Comparison of ENCODE assay signal across 31 cellular contexts in the genomic region with DNA sequence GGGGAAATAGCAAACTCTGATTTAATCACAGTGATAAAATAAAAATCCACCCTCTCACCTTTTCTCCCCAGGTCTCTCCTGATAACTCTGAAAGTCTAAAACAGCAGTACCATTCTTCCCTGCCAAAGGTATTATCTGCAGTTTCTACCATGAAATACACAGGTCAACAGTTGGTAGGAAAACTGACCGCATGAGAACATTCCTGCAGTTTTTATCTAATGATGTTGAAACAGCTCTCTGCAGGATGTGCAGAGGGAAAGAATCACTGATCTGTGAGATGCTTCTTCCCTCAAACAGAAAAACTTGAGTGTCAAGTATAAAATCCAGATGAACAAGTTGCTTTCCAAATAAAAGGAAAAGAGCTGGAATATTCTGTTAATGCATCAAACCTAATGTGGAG. TPM values are rescaled to one million over a fixed set of nuclear protein-coding genes. Genes with fewer than 3 reads are reported as not detected.
A peak's percentile ranks its signal among the peaks of the same experiment; 100 is the strongest.
DNase-seq lines count a peak whose midpoint lies in the region; ATAC-seq, FAIRE-seq and TF ChIP-seq lines count a peak whose summit lies in the region.
"Had no signal": no experiment of that assay in that cellular context is flagged by ENCODE, and none has a peak within 500 bp of the region (broad histone marks: within the 10 kb centered on the region; RNA-seq: fewer than 3 reads in every experiment).

No MANE protein-coding gene starts in this region.

- H3K27me3 ChIP-seq in mammary epithelial cell (ENCODE audit: insufficient read depth, low read length) (no peaks in the 10 kb centered on the region), keratinocyte (ENCODE audit: control insufficient read depth, extremely low read depth, insufficient read depth, low read length) (no peaks in the 10 kb centered on the region), right cardiac atrium (ENCODE audit: control insufficient read depth, insufficient read depth) (no peaks in the 10 kb centered on the region)
- H3K27me3 ChIP-seq: MG63 had no signal

- BruUV-seq in mammary epithelial cell (replicated peaks; lab: Mats Ljungman, UMichigan), result no TSS peak

- H3K27ac ChIP-seq in mammary epithelial cell (ENCODE audit: insufficient read depth, low read depth, low read length), result no peak overlapping the region
- no peak overlapping the region for H3K27ac ChIP-seq in keratinocyte (ENCODE audit: control insufficient read depth, insufficient read depth, low read length)
- H3K27ac ChIP-seq in right cardiac atrium (ENCODE audit: low read length), result no peak overlapping the region
- H3K27ac ChIP-seq: adrenal gland, dorsolateral prefrontal cortex, PC-9, thoracic aorta had no signal

- H4K20me1 ChIP-seq in mammary epithelial cell (ENCODE audit: insufficient read depth, low read length), result no peaks in the 10 kb centered on the region
- H4K20me1 ChIP-seq in keratinocyte (ENCODE audit: control insufficient read depth, extremely low read depth, insufficient read depth, low read length), result no peaks in the 10 kb centered on the region

- intact Hi-C loops in mammary epithelial cell (cut with micrococcal nuclease) (no loop called here), right cardiac atrium (cut with DNase I) (no loop called here)

- no peaks in the 10 kb centered on the region for H3K36me3 ChIP-seq in mammary epithelial cell (ENCODE audit: insufficient read depth, low read length)
- H3K36me3 ChIP-seq in keratinocyte (ENCODE audit: control insufficient read depth in 2 of 2, extremely low read depth in 1 of 2, insufficient read depth in 2 of 2, low read length in 2 of 2), result no peaks in the 10 kb centered on the region
- H3K36me3 ChIP-seq: adrenal gland, MG63, thoracic aorta had no signal

- H3K9ac ChIP-seq in mammary epithelial cell (ENCODE audit: insufficient read depth, low read length) (no peak overlapping the region), keratinocyte (ENCODE audit: control insufficient read depth, extremely low read depth, insufficient read depth, low read length) (no peak overlapping the region)

- no peak overlapping the region for H2AFZ ChIP-seq in mammary epithelial cell (ENCODE audit: low read depth, low read length)
- H2AFZ ChIP-seq in keratinocyte (ENCODE audit: control insufficient read depth, low read length), result no peak overlapping the region
- H2AFZ ChIP-seq: PC-9 had no signal

- peak; percentile 31 for DNase-seq in AG20443 (ENCODE audit: low spot score)
- peak; percentile 79 for DNase-seq in M059J (ENCODE audit: low read depth)
- DNase-seq in mammary epithelial cell, result peak; percentile 62
- no peak for DNase-seq in keratinocyte (ENCODE audit: low read depth, low spot score)
- DNase-seq in stimulated activated naive CD4-positive, alpha-beta T cell (lab: John Stamatoyannopoulos, UW), result no peak
- no peak for DNase-seq in cortex of kidney (lab: John Stamatoyannopoulos, UW)
- DNase-seq in right cardiac atrium, result no peak
- DNase-seq: activated CD4-positive, alpha-beta T cell treated with anti-CD3 and anti-CD28 coated beads for 48 hours; activated naive CD4-positive, alpha-beta T cell treated with Interleukin-2 at 50 U/mL for 16 hours; activated T-cell treated with anti-CD3 and anti-CD28 coated beads, Interleukin-2, amount 50 U/mL, for 24 hours; adrenal gland; central memory CD4-positive, alpha-beta T cell; dorsolateral prefrontal cortex; immature natural killer cell; MG63; natural killer cell; NCI-H1417 treated with DMSO at 0.1 percent for 48 hours; NCI-H2107; PC-9; retina; stimulated activated CD4-positive, alpha-beta T cell treated with anti-CD3 and anti-CD28 coated beads, Interleukin-12 subunit alpha, Interleukin-12 subunit beta, amount 100 ng/mL, for 4 hours; stimulated activated CD4-positive, alpha-beta T cell treated with anti-CD3 and anti-CD28 coated beads, Interleukin-4, amount 100 ng/mL, for 4 hours; stimulated activated naive CD4-positive, alpha-beta T cell treated with Interleukin-2 at 50 U/mL for 16 hours had no signal

- H3K79me2 ChIP-seq in mammary epithelial cell (ENCODE audit: insufficient read depth, low read length) (no peaks in the 10 kb centered on the region), keratinocyte (ENCODE audit: control insufficient read depth, insufficient read depth, low read length) (no peaks in the 10 kb centered on the region)

- ATAC-seq in GM18520 (IDR thresholded peaks at IDR 0.05; ENCODE audit: unreplicated experiment), result no peak
- ATAC-seq in right cardiac atrium, result no peak
- ATAC-seq: natural killer cell had no signal

- WGBS in mammary epithelial cell (ENCODE audit: low coverage, missing lambda C conversion rate), result 20% methylated on average over 1 of the region's 1 CpG
- 33% methylated on average over 1 of the region's 1 CpG for WGBS in right cardiac atrium

- FAIRE-seq in keratinocyte (lab: Jason Lieb, UNC), result peak; percentile 17
- FAIRE-seq: TTC549 had no signal

- peaks cover 2% of the 10 kb centered on the region for H3K9me1 ChIP-seq in keratinocyte (ENCODE audit: control insufficient read depth, extremely low read depth, insufficient read depth, low read length)

- in situ Hi-C loops in mammary epithelial cell (cut with MboI; ENCODE audit: low sequenced_read_pairs in 2 of 2), result no loop called here

- no peaks in the 10 kb centered on the region for H3K9me3 ChIP-seq in mammary epithelial cell (replicated peaks; ENCODE audit: insufficient read depth, low read length)
- H3K9me3 ChIP-seq in keratinocyte (ENCODE audit: control insufficient read depth, low read depth, low read length), result no peaks in the 10 kb centered on the region
- no peaks in the 10 kb centered on the region for H3K9me3 ChIP-seq in right cardiac atrium (ENCODE audit: control insufficient read depth, low read length)
- H3K9me3 ChIP-seq: adrenal gland, MG63, thoracic aorta had no signal

- TF ChIP-seq CTCF in mammary epithelial cell (conservative IDR thresholded peaks at IDR 0.05 in 1 of 2, IDR thresholded peaks at IDR 0.05 in 1 of 2; ENCODE audit: extremely low read depth in 1 of 2, insufficient read depth in 1 of 2, low read depth in 1 of 2, low read length in 2 of 2), result no peak
- TF ChIP-seq CTCF in keratinocyte (optimal IDR thresholded peaks at IDR 0.05 in 1 of 3, IDR thresholded peaks at IDR 0.05 in 1 of 3, conservative IDR thresholded peaks at IDR 0.05 in 1 of 3; ENCODE audit: extremely low read depth in 1 of 3, insufficient read depth in 2 of 3, low read length in 3 of 3), result no peak

- peaks cover 3% of the 10 kb centered on the region for H3K4me1 ChIP-seq in mammary epithelial cell (ENCODE audit: insufficient read depth, low read length)
- peaks cover 29% of the 10 kb centered on the region for H3K4me1 ChIP-seq in keratinocyte (ENCODE audit: control insufficient read depth, extremely low read depth, insufficient read depth, low read length)
- H3K4me1 ChIP-seq in right cardiac atrium (ENCODE audit: control insufficient read depth, insufficient read depth, low read length), result no peaks in the 10 kb centered on the region
- H3K4me1 ChIP-seq: adrenal gland had no signal

- H3K4me2 ChIP-seq in mammary epithelial cell (ENCODE audit: insufficient read depth, low read depth, low read length) (no peak overlapping the region), keratinocyte (ENCODE audit: control insufficient read depth, extremely low read depth, insufficient read depth, low read depth, low read length) (peak overlapping the region; percentile 6)
- H3K4me2 ChIP-seq: PC-9 had no signal

- dilution Hi-C loops in mammary epithelial cell (cut with HindIII; ENCODE audit: low sequenced_read_pairs) (no loop called here), keratinocyte (cut with MboI; ENCODE audit: extremely low pct_ligation_motif_present, low sequenced_read_pairs) (no loop called here)

- H3K4me3 ChIP-seq in mammary epithelial cell (replicated peaks in 1 of 3; ENCODE audit: insufficient read depth in 1 of 3, low read depth in 2 of 3, low read length in 3 of 3) (no peak overlapping the region), keratinocyte (ENCODE audit: control insufficient read depth in 2 of 3, extremely low read depth in 1 of 3, insufficient read depth in 2 of 3, low read depth in 1 of 3, low read length in 3 of 3) (no peak overlapping the region), right cardiac atrium (ENCODE audit: low read length) (no peak overlapping the region)
- H3K4me3 ChIP-seq: adrenal gland, dorsolateral prefrontal cortex, MG63, PC-9, thoracic aorta had no signal

- CTCF ChIA-PET in mammary epithelial cell (lab: Charles Lee; ENCODE audit: low non-redundant PET), result no interaction called here

RNA-seq across cellular contexts. Expression of gene KCNJ6, which starts 39.1 kb away (rescaled TPM):
- 0.12 and 0.15 TPM in 2 replicates for total RNA-seq in M059J (2014; rRNA removed; shearing (Covaris generic))
- total RNA-seq in mammary epithelial cell (not detected), right cardiac atrium (under 1 TPM in 1 of 4 donors, not detected in 3; 0.03 TPM)
- polyA plus RNA-seq in mammary epithelial cell (0.01 TPM), keratinocyte (not detected in 3 replicates), right cardiac atrium (not detected)
- polyA minus RNA-seq in mammary epithelial cell (not detected), keratinocyte (not detected in 3 replicates)
- polyA plus RNA-seq in keratinocyte (2011; ENCODE audit: low read depth), result not detected
- polyA plus RNA-seq in keratinocyte (2011; cell fraction: cytosol; rRNA removed), result not detected in 2 replicates
- polyA plus RNA-seq in keratinocyte (2011; cell fraction: nucleus; rRNA removed), result not detected in 2 replicates
- not detected in 2 replicates for polyA plus RNA-seq in keratinocyte (2012; ENCODE audit: low replicate concordance)
- not detected for polyA minus RNA-seq in keratinocyte (2011; cell fraction: cytosol; rRNA and poly(A)+ RNA removed)
- not detected in 2 replicates for polyA minus RNA-seq in keratinocyte (2011; cell fraction: nucleus; rRNA and poly(A)+ RNA removed)
- total RNA-seq: activated CD8-positive, alpha-beta memory T cell treated with anti-CD3 and anti-CD28 coated beads for 36 hours; liver; natural killer cell; PC-9; SK-MEL-5; T-helper 1 cell treated with Interleukin-12 subunit alpha and Interleukin-12 subunit beta and Interleukin-4 antibody, amounts not matched to agents 30 ng/mL and 1 ng/mL, for 36 hours; thoracic aorta had no signal
- polyA plus RNA-seq: CD14-positive monocyte, immature natural killer cell had no signal

Comparison
In these comparisons a context has a peak if more than half of its experiments do, and no peak if none do; other contexts are left out.
1. DNase-seq: peak in AG20443 (single experiment), M059J (single experiment) and mammary epithelial cell (single experiment); none in keratinocyte (single experiment), stimulated activated naive CD4-positive, alpha-beta T cell (0 of 6), cortex of kidney (single experiment) and right cardiac atrium (0 of 3).